8 cellular contexts compared by ENCODE assay signal in the genomic region with DNA sequence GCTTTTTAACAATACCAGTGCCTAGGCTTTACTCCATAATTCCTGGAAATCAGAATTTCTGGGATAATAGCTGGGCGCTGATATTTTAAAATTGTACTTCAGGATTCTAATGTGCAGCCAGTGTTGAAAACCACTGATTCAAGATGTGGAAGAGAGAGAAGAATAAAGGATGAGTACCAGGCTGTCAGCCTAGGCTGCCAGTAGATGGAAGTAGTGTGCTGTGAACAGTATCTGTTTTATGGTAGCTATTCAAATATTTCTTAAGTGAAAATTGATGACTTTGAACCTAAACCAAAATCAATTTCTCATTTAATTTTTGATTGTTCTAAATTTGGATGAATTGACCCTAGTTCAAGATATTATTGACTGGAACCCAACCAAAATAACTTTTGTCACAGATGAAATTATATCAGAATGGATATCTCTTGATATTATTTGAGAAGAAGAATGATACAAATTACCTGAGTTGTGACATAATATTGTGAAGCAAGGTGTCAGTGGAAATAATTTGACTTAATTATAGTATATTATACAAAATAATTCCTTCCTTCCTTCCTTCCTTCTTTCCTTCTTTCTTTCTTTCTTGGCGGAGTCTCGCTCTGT.
DNase-seq lines count a peak whose midpoint lies in the region; ATAC-seq and TF ChIP-seq lines count a peak whose summit lies in the region.

No MANE protein-coding gene starts in this region.

- peaks cover 6% of the 10 kb centered on the region for H3K36me3 Mint-ChIP-seq in nephron progenitor cell (ENCODE audit: low read depth)
- peaks cover 11% of the 10 kb centered on the region for H3K36me3 Mint-ChIP-seq in activated T-cell treated with anti-CD3 and anti-CD28 coated beads, Interleukin-2, amount 50 U/mL, for 4 hours (ENCODE audit: insufficient read depth)

- peak; percentile 78 for TF ChIP-seq CTCF in KMS-11 (conservative IDR thresholded peaks at IDR 0.05; ENCODE audit: low read depth, low read length)
- peak; percentile 86 for TF ChIP-seq CTCF in epithelial cell of proximal tubule (conservative IDR thresholded peaks at IDR 0.05; ENCODE audit: low read depth, low read length)
- peak; percentile 50 for TF ChIP-seq CTCF in nephron progenitor cell (IDR thresholded peaks at IDR 0.05)

- no peaks in the 10 kb centered on the region for H3K79me2 ChIP-seq in KMS-11 (ENCODE audit: insufficient read depth, low read depth)

- H3K4me1 ChIP-seq in KMS-11 (ENCODE audit: low read depth, poor library complexity, severe bottlenecking) = peaks cover 13% of the 10 kb centered on the region

- no peak overlapping the region for H3K4me3 Mint-ChIP-seq in nephron progenitor cell
- no peak overlapping the region for H3K4me3 Mint-ChIP-seq in activated T-cell treated with anti-CD3 and anti-CD28 coated beads, Interleukin-2, amount 50 U/mL, for 4 hours

- no peak overlapping the region for H3K4me3 ChIP-seq in KMS-11 (IDR thresholded peaks at IDR 0.05; ENCODE audit: insufficient read depth, low read depth, low read length)
- H3K4me3 ChIP-seq in epithelial cell of proximal tubule (ENCODE audit: low read depth, low read length) = no peak overlapping the region

- no peak overlapping the region for H2AFZ ChIP-seq in KMS-11 (ENCODE audit: low read depth)

- DNase-seq in Right ventricle myocardium inferior (ENCODE audit: missing footprints) (no peak), cardiac septum (ENCODE audit: low spot score) (no peak), SK-MEL-5 (ENCODE audit: low read depth, low spot score) (peak; percentile 82), epithelial cell of proximal tubule (ENCODE audit: low read depth) (peak; percentile 15), nephron progenitor cell (no peak)
- no peak for DNase-seq in activated T-cell treated with anti-CD3 and anti-CD28 coated beads, Interleukin-2, amount 50 U/mL, for 4 hours

- no peak overlapping the region for H3K27ac Mint-ChIP-seq in nephron progenitor cell

- no peaks in the 10 kb centered on the region for H4K20me1 ChIP-seq in KMS-11 (ENCODE audit: insufficient read depth)

- ATAC-seq in Right ventricle myocardium inferior (peak; percentile 71), HG02678 (IDR thresholded peaks at IDR 0.05; ENCODE audit: unreplicated experiment) (no peak)
- no peak for ATAC-seq in activated T-cell treated with anti-CD3 and anti-CD28 coated beads, Interleukin-2, amount 50 U/mL, for 4 hours

- no peak overlapping the region for H3K4me2 ChIP-seq in KMS-11

- H3K4me1 Mint-ChIP-seq in nephron progenitor cell = no peaks in the 10 kb centered on the region
- H3K4me1 Mint-ChIP-seq in activated T-cell treated with anti-CD3 and anti-CD28 coated beads, Interleukin-2, amount 50 U/mL, for 4 hours (ENCODE audit: low read depth) = no peaks in the 10 kb centered on the region

- H3K27me3 ChIP-seq in KMS-11 (ENCODE audit: insufficient read depth, low read depth) = no peaks in the 10 kb centered on the region

- H3K9ac ChIP-seq in KMS-11 = no peak overlapping the region

- H3K27me3 Mint-ChIP-seq in nephron progenitor cell (ENCODE audit: low read depth, poor library complexity) = no peaks in the 10 kb centered on the region
- H3K27me3 Mint-ChIP-seq in activated T-cell treated with anti-CD3 and anti-CD28 coated beads, Interleukin-2, amount 50 U/mL, for 4 hours (ENCODE audit: low read depth) = no peaks in the 10 kb centered on the region

- no peaks in the 10 kb centered on the region for H3K36me3 ChIP-seq in KMS-11 (ENCODE audit: insufficient read depth)

- no peaks in the 10 kb centered on the region for H3K9me3 Mint-ChIP-seq in nephron progenitor cell
- H3K9me3 Mint-ChIP-seq in activated T-cell treated with anti-CD3 and anti-CD28 coated beads, Interleukin-2, amount 50 U/mL, for 4 hours = no peaks in the 10 kb centered on the region

- intact Hi-C loops in Right ventricle myocardium inferior (cut with DNase I) (loop anchor here (1.0 to 5.0 kb wide), 2 partner anchors 76 to 419 kb away; no protein-coding TSS in a partner anchor), cardiac septum (cut with DNase I) (loop anchor here (1.0 to 5.0 kb wide), 4 partner anchors 76 to 419 kb away; a partner anchor contains a TSS)

- H3K27ac ChIP-seq in KMS-11 = no peak overlapping the region

- in situ Hi-C loops in SK-MEL-5 (cut with HindIII; ENCODE audit: low pct_unique_long_range_greater_than_20kb, low sequenced_read_pairs) = no loop called here

Comparison
In these comparisons a context has a peak if more than half of its experiments do, and no peak if none do; other contexts are left out.
1. DNase-seq: peak in SK-MEL-5 (single experiment) and epithelial cell of proximal tubule (single experiment); none in Right ventricle myocardium inferior (single experiment), cardiac septum (single experiment), nephron progenitor cell (single experiment) and activated T-cell treated with anti-CD3 and anti-CD28 coated beads, Interleukin-2, amount 50 U/mL, for 4 hours (single experiment).
2. Peak in every context shown above with its lines, with median percentiles within 50 percentile points of each other: CTCF ChIP-seq.